In the genomic region with DNA sequence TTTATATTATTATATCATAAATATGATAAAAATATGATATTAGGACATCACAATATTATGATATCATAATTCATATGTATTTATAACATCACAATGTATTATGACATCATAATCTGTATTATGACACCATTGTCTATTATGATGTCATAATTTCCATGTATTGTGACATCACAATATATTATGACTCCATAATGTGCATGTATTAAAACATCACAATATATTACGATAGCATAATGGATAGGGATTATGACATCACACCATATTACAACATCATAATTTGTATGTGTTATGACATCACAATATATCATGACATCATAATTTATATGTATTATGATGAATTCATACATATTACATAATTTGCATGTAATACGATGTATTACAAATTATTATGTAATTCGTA, we compare ENCODE assay signal across 28 cellular contexts.
"Had no signal": no experiment of that assay in that cellular context is flagged by ENCODE, and none has a peak within 500 bp of the region (broad histone marks: within the 10 kb centered on the region; RNA-seq: fewer than 3 reads in every experiment).

No MANE protein-coding gene starts in this region.

- H3K27me3 Mint-ChIP-seq: memory B cell; stimulated activated naive CD8-positive, alpha-beta T cell treated with anti-CD3 and anti-CD28 coated beads, Interleukin-15, amount 100 ng/mL, for 72 hours had no signal

- H3K4me3 Mint-ChIP-seq: memory B cell; natural killer cell; stimulated activated naive CD8-positive, alpha-beta T cell treated with anti-CD3 and anti-CD28 coated beads, Interleukin-15, amount 100 ng/mL, for 72 hours had no signal

- H3K36me3 ChIP-seq: gastroesophageal sphincter, heart left ventricle, ovary, suprapubic skin, transverse colon, upper lobe of right lung, uterus had no signal

- ATAC-seq: esophagus mucosa; gastroesophageal sphincter; heart left ventricle; left lobe of liver; natural killer cell; sciatic nerve; stimulated activated naive CD8-positive, alpha-beta T cell treated with anti-CD3 and anti-CD28 coated beads, Interleukin-15, amount 100 ng/mL, for 72 hours had no signal

- H3K4me1 Mint-ChIP-seq: memory B cell; natural killer cell; stimulated activated naive CD8-positive, alpha-beta T cell treated with anti-CD3 and anti-CD28 coated beads, Interleukin-15, amount 100 ng/mL, for 72 hours had no signal

- H3K36me3 Mint-ChIP-seq: memory B cell had no signal

- H3K27me3 ChIP-seq: gastroesophageal sphincter, heart left ventricle, hepatocyte, ovary, suprapubic skin, transverse colon, upper lobe of right lung, uterus had no signal

- H3K27ac ChIP-seq: dorsolateral prefrontal cortex, epithelial cell of prostate, gastroesophageal sphincter, heart left ventricle, hepatocyte, ovary, suprapubic skin, transverse colon, upper lobe of right lung, uterus had no signal

- H3K4me2 ChIP-seq: hepatocyte, smooth muscle cell had no signal

- DNase-seq: dorsolateral prefrontal cortex; effector CD4-positive, alpha-beta T cell; foreskin fibroblast; heart left ventricle; kidney; natural killer cell; occipital lobe; ovary; retina; stimulated activated CD4-positive, alpha-beta T cell treated with anti-CD3 and anti-CD28 coated beads, Interleukin-12 subunit alpha, Interleukin-12 subunit beta, amount 100 ng/mL, for 4 hours; stimulated activated CD4-positive, alpha-beta T cell treated with anti-CD3 and anti-CD28 coated beads, Interleukin-1b, Interleukin-23, amount 100 ng/mL, for 48 hours; stimulated activated CD4-positive, alpha-beta T cell treated with anti-CD3 and anti-CD28 coated beads, Interleukin-4, amount 100 ng/mL, for 1 hour; stimulated activated CD8-positive, alpha-beta memory T cell treated with anti-CD3 and anti-CD28 coated beads, Interleukin-4, amount 100 ng/mL, for 48 hours; stimulated activated naive CD4-positive, alpha-beta T cell; stimulated activated naive CD8-positive, alpha-beta T cell treated with anti-CD3 and anti-CD28 coated beads, Interleukin-15, amount 100 ng/mL, for 72 hours; transverse colon; upper lobe of right lung; uterus had no signal

- FAIRE-seq: kidney had no signal

- H3K4me3 ChIP-seq: dorsolateral prefrontal cortex, gastroesophageal sphincter, heart left ventricle, hepatocyte, lung, ovary, smooth muscle cell, suprapubic skin, transverse colon, upper lobe of right lung, uterus had no signal

- H3K79me2 ChIP-seq: hepatocyte had no signal

- H3K9me3 ChIP-seq: heart left ventricle, ovary, suprapubic skin, transverse colon, upper lobe of right lung, uterus had no signal

- H2AFZ ChIP-seq: hepatocyte had no signal

- H3K4me1 ChIP-seq: gastroesophageal sphincter, heart left ventricle, suprapubic skin, transverse colon, upper lobe of right lung, uterus had no signal

- H3K27ac Mint-ChIP-seq: memory B cell; natural killer cell; stimulated activated naive CD8-positive, alpha-beta T cell treated with anti-CD3 and anti-CD28 coated beads, Interleukin-15, amount 100 ng/mL, for 72 hours had no signal
